ENCODE assay signal across 1 cellular context in the genomic region with DNA sequence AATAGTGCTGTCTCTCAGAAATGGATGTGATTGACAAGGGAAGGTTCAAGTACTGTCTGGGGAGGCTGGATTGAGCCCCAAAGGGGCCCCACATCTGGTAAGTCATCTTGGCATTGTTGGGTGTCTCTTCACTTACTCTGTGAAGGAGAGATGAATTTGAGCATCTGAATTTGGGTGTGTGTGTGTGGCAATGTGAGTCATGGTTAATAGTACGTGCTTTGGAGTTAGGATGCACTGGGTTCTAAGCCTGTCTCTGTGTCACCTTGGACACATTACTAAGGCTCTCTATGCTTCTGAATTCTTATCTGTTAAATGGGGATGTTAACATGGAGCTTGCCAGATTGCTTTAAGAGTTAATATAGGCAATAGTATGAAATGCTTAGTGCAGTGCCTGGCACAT.
TF ChIP-seq lines count a peak whose summit lies in the region.

No MANE protein-coding gene starts in this region.

TF ChIP-seq in SK-N-SH, 30 proteins besides CTCF, POLR2A, EP300 and RAD21 (continued from another document):
- TF ChIP-seq, protein P1, sequence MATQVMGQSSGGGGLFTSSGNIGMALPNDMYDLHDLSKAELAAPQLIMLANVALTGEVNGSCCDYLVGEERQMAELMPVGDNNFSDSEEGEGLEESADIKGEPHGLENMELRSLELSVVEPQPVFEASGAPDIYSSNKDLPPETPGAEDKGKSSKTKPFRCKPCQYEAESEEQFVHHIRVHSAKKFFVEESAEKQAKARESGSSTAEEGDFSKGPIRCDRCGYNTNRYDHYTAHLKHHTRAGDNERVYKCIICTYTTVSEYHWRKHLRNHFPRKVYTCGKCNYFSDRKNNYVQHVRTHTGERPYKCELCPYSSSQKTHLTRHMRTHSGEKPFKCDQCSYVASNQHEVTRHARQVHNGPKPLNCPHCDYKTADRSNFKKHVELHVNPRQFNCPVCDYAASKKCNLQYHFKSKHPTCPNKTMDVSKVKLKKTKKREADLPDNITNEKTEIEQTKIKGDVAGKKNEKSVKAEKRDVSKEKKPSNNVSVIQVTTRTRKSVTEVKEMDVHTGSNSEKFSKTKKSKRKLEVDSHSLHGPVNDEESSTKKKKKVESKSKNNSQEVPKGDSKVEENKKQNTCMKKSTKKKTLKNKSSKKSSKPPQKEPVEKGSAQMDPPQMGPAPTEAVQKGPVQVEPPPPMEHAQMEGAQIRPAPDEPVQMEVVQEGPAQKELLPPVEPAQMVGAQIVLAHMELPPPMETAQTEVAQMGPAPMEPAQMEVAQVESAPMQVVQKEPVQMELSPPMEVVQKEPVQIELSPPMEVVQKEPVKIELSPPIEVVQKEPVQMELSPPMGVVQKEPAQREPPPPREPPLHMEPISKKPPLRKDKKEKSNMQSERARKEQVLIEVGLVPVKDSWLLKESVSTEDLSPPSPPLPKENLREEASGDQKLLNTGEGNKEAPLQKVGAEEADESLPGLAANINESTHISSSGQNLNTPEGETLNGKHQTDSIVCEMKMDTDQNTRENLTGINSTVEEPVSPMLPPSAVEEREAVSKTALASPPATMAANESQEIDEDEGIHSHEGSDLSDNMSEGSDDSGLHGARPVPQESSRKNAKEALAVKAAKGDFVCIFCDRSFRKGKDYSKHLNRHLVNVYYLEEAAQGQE (IDR thresholded peaks at IDR 0.05; ENCODE audit: low read depth, low read length): no peak
- TF ChIP-seq NFIC (IDR thresholded peaks at IDR 0.05; ENCODE audit: borderline replicate concordance): no peak
- no peak for TF ChIP-seq JUND (IDR thresholded peaks at IDR 0.05)
- no peak for TF ChIP-seq TAF1 (IDR thresholded peaks at IDR 0.05; ENCODE audit: borderline replicate concordance, low read depth, low read length)
- no peak for TF ChIP-seq FOSL2 (IDR thresholded peaks at IDR 0.05; ENCODE audit: borderline replicate concordance, low read depth)
- TF ChIP-seq, protein P2, sequence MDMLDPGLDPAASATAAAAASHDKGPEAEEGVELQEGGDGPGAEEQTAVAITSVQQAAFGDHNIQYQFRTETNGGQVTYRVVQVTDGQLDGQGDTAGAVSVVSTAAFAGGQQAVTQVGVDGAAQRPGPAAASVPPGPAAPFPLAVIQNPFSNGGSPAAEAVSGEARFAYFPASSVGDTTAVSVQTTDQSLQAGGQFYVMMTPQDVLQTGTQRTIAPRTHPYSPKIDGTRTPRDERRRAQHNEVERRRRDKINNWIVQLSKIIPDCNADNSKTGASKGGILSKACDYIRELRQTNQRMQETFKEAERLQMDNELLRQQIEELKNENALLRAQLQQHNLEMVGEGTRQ (IDR thresholded peaks at IDR 0.05; ENCODE audit: borderline replicate concordance, low read depth, low read length): no peak
- no peak for TF ChIP-seq FOXJ3 (CRISPR knock-in tag; IDR thresholded peaks at IDR 0.05)
TF ChIP-seq in SK-N-SH: peak in this region for 0.
